In the genomic region with DNA sequence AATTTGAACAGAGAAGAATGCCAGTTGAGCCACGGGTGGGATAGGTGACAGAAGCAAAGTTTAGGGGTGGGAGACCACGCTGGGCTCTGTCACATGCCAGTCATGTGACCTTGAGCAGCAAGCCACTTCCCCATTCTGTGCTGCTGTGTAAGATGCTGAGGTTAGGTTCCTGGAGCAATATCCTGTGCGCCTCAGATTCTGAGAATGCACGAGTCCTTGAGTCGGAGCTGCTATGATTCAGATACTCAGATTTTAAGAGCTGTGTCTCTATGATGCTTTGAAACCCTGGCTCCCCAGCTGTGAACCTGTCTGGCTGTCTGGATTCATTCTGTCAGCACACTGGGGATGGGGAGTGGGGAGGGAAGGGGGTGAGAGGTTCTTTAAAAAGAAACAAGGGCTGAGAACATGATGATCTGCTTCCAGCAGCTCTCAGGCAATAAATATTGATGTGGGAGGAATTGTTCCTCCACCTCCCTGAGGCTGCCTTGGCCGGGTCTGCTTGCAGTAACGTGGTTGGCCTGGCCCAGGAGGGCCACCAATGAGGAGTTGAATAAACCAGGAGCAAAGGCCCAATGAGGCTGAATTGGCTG, we compare ENCODE assay signal across 1 cellular context.
A peak's percentile ranks its signal among the peaks of the same experiment; 100 is the strongest.
TF ChIP-seq lines count a peak whose summit lies in the region.

No MANE protein-coding gene starts in this region.

TF ChIP-seq in K562, 482 proteins besides CTCF, POLR2A, EP300 and RAD21 (continued from another document and continues in another):
- TF ChIP-seq BRD9 (IDR thresholded peaks at IDR 0.05; ENCODE audit: low read depth, partially characterized antibody) (no peak), KLF16 (IDR thresholded peaks at IDR 0.05) (no peak), ZNF584 (CRISPR knock-in tag; IDR thresholded peaks at IDR 0.05; ENCODE audit: low read depth) (no peak), SRSF3 (IDR thresholded peaks at IDR 0.05; ENCODE audit: insufficient read depth, low read length) (no peak), WHSC1 (IDR thresholded peaks at IDR 0.05; ENCODE audit: low read length) (no peak), ZNF384 (IDR thresholded peaks at IDR 0.05; ENCODE audit: low read depth, low read length) (no peak), ATF7 (IDR thresholded peaks at IDR 0.05) (no peak), TAF7 (tag; IDR thresholded peaks at IDR 0.05) (no peak), BHLHE40 (IDR thresholded peaks at IDR 0.05; ENCODE audit: low read length) (peak; percentile 74), ZNF668 (CRISPR knock-in tag; IDR thresholded peaks at IDR 0.05) (no peak), ZNF583 (CRISPR knock-in tag; IDR thresholded peaks at IDR 0.05) (no peak), U2AF1 (optimal IDR thresholded peaks at IDR 0.05; ENCODE audit: low read depth, low read length) (no peak), PHF21A (IDR thresholded peaks at IDR 0.05; ENCODE audit: borderline replicate concordance, low read depth) (no peak), CBFA2T2 (conservative IDR thresholded peaks at IDR 0.05) (peak; percentile 43), ZNF121 (CRISPR knock-in tag; conservative IDR thresholded peaks at IDR 0.05) (no peak)
- TF ChIP-seq, protein P1, sequence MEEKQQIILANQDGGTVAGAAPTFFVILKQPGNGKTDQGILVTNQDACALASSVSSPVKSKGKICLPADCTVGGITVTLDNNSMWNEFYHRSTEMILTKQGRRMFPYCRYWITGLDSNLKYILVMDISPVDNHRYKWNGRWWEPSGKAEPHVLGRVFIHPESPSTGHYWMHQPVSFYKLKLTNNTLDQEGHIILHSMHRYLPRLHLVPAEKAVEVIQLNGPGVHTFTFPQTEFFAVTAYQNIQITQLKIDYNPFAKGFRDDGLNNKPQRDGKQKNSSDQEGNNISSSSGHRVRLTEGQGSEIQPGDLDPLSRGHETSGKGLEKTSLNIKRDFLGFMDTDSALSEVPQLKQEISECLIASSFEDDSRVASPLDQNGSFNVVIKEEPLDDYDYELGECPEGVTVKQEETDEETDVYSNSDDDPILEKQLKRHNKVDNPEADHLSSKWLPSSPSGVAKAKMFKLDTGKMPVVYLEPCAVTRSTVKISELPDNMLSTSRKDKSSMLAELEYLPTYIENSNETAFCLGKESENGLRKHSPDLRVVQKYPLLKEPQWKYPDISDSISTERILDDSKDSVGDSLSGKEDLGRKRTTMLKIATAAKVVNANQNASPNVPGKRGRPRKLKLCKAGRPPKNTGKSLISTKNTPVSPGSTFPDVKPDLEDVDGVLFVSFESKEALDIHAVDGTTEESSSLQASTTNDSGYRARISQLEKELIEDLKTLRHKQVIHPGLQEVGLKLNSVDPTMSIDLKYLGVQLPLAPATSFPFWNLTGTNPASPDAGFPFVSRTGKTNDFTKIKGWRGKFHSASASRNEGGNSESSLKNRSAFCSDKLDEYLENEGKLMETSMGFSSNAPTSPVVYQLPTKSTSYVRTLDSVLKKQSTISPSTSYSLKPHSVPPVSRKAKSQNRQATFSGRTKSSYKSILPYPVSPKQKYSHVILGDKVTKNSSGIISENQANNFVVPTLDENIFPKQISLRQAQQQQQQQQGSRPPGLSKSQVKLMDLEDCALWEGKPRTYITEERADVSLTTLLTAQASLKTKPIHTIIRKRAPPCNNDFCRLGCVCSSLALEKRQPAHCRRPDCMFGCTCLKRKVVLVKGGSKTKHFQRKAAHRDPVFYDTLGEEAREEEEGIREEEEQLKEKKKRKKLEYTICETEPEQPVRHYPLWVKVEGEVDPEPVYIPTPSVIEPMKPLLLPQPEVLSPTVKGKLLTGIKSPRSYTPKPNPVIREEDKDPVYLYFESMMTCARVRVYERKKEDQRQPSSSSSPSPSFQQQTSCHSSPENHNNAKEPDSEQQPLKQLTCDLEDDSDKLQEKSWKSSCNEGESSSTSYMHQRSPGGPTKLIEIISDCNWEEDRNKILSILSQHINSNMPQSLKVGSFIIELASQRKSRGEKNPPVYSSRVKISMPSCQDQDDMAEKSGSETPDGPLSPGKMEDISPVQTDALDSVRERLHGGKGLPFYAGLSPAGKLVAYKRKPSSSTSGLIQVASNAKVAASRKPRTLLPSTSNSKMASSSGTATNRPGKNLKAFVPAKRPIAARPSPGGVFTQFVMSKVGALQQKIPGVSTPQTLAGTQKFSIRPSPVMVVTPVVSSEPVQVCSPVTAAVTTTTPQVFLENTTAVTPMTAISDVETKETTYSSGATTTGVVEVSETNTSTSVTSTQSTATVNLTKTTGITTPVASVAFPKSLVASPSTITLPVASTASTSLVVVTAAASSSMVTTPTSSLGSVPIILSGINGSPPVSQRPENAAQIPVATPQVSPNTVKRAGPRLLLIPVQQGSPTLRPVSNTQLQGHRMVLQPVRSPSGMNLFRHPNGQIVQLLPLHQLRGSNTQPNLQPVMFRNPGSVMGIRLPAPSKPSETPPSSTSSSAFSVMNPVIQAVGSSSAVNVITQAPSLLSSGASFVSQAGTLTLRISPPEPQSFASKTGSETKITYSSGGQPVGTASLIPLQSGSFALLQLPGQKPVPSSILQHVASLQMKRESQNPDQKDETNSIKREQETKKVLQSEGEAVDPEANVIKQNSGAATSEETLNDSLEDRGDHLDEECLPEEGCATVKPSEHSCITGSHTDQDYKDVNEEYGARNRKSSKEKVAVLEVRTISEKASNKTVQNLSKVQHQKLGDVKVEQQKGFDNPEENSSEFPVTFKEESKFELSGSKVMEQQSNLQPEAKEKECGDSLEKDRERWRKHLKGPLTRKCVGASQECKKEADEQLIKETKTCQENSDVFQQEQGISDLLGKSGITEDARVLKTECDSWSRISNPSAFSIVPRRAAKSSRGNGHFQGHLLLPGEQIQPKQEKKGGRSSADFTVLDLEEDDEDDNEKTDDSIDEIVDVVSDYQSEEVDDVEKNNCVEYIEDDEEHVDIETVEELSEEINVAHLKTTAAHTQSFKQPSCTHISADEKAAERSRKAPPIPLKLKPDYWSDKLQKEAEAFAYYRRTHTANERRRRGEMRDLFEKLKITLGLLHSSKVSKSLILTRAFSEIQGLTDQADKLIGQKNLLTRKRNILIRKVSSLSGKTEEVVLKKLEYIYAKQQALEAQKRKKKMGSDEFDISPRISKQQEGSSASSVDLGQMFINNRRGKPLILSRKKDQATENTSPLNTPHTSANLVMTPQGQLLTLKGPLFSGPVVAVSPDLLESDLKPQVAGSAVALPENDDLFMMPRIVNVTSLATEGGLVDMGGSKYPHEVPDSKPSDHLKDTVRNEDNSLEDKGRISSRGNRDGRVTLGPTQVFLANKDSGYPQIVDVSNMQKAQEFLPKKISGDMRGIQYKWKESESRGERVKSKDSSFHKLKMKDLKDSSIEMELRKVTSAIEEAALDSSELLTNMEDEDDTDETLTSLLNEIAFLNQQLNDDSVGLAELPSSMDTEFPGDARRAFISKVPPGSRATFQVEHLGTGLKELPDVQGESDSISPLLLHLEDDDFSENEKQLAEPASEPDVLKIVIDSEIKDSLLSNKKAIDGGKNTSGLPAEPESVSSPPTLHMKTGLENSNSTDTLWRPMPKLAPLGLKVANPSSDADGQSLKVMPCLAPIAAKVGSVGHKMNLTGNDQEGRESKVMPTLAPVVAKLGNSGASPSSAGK (IDR thresholded peaks at IDR 0.05), result no peak
- TF ChIP-seq, protein P2, sequence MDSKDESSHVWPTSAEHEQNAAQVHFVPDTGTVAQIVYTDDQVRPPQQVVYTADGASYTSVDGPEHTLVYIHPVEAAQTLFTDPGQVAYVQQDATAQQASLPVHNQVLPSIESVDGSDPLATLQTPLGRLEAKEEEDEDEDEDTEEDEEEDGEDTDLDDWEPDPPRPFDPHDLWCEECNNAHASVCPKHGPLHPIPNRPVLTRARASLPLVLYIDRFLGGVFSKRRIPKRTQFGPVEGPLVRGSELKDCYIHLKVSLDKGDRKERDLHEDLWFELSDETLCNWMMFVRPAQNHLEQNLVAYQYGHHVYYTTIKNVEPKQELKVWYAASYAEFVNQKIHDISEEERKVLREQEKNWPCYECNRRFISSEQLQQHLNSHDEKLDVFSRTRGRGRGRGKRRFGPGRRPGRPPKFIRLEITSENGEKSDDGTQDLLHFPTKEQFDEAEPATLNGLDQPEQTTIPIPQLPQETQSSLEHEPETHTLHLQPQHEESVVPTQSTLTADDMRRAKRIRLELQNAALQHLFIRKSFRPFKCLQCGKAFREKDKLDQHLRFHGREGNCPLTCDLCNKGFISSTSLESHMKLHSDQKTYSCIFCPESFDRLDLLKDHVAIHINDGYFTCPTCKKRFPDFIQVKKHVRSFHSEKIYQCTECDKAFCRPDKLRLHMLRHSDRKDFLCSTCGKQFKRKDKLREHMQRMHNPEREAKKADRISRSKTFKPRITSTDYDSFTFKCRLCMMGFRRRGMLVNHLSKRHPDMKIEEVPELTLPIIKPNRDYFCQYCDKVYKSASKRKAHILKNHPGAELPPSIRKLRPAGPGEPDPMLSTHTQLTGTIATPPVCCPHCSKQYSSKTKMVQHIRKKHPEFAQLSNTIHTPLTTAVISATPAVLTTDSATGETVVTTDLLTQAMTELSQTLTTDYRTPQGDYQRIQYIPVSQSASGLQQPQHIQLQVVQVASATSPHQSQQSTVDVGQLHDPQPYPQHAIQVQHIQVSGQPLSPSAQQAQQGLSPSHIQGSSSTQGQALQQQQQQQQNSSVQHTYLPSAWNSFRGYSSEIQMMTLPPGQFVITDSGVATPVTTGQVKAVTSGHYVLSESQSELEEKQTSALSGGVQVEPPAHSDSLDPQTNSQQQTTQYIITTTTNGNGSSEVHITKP (IDR thresholded peaks at IDR 0.05; ENCODE audit: partially characterized antibody), result no peak
- TF ChIP-seq, protein P3, sequence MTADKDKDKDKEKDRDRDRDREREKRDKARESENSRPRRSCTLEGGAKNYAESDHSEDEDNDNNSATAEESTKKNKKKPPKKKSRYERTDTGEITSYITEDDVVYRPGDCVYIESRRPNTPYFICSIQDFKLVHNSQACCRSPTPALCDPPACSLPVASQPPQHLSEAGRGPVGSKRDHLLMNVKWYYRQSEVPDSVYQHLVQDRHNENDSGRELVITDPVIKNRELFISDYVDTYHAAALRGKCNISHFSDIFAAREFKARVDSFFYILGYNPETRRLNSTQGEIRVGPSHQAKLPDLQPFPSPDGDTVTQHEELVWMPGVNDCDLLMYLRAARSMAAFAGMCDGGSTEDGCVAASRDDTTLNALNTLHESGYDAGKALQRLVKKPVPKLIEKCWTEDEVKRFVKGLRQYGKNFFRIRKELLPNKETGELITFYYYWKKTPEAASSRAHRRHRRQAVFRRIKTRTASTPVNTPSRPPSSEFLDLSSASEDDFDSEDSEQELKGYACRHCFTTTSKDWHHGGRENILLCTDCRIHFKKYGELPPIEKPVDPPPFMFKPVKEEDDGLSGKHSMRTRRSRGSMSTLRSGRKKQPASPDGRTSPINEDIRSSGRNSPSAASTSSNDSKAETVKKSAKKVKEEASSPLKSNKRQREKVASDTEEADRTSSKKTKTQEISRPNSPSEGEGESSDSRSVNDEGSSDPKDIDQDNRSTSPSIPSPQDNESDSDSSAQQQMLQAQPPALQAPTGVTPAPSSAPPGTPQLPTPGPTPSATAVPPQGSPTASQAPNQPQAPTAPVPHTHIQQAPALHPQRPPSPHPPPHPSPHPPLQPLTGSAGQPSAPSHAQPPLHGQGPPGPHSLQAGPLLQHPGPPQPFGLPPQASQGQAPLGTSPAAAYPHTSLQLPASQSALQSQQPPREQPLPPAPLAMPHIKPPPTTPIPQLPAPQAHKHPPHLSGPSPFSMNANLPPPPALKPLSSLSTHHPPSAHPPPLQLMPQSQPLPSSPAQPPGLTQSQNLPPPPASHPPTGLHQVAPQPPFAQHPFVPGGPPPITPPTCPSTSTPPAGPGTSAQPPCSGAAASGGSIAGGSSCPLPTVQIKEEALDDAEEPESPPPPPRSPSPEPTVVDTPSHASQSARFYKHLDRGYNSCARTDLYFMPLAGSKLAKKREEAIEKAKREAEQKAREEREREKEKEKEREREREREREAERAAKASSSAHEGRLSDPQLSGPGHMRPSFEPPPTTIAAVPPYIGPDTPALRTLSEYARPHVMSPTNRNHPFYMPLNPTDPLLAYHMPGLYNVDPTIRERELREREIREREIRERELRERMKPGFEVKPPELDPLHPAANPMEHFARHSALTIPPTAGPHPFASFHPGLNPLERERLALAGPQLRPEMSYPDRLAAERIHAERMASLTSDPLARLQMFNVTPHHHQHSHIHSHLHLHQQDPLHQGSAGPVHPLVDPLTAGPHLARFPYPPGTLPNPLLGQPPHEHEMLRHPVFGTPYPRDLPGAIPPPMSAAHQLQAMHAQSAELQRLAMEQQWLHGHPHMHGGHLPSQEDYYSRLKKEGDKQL (CRISPR knock-in tag; IDR thresholded peaks at IDR 0.05; ENCODE audit: borderline replicate concordance), result no peak
- TF ChIP-seq, protein P4, sequence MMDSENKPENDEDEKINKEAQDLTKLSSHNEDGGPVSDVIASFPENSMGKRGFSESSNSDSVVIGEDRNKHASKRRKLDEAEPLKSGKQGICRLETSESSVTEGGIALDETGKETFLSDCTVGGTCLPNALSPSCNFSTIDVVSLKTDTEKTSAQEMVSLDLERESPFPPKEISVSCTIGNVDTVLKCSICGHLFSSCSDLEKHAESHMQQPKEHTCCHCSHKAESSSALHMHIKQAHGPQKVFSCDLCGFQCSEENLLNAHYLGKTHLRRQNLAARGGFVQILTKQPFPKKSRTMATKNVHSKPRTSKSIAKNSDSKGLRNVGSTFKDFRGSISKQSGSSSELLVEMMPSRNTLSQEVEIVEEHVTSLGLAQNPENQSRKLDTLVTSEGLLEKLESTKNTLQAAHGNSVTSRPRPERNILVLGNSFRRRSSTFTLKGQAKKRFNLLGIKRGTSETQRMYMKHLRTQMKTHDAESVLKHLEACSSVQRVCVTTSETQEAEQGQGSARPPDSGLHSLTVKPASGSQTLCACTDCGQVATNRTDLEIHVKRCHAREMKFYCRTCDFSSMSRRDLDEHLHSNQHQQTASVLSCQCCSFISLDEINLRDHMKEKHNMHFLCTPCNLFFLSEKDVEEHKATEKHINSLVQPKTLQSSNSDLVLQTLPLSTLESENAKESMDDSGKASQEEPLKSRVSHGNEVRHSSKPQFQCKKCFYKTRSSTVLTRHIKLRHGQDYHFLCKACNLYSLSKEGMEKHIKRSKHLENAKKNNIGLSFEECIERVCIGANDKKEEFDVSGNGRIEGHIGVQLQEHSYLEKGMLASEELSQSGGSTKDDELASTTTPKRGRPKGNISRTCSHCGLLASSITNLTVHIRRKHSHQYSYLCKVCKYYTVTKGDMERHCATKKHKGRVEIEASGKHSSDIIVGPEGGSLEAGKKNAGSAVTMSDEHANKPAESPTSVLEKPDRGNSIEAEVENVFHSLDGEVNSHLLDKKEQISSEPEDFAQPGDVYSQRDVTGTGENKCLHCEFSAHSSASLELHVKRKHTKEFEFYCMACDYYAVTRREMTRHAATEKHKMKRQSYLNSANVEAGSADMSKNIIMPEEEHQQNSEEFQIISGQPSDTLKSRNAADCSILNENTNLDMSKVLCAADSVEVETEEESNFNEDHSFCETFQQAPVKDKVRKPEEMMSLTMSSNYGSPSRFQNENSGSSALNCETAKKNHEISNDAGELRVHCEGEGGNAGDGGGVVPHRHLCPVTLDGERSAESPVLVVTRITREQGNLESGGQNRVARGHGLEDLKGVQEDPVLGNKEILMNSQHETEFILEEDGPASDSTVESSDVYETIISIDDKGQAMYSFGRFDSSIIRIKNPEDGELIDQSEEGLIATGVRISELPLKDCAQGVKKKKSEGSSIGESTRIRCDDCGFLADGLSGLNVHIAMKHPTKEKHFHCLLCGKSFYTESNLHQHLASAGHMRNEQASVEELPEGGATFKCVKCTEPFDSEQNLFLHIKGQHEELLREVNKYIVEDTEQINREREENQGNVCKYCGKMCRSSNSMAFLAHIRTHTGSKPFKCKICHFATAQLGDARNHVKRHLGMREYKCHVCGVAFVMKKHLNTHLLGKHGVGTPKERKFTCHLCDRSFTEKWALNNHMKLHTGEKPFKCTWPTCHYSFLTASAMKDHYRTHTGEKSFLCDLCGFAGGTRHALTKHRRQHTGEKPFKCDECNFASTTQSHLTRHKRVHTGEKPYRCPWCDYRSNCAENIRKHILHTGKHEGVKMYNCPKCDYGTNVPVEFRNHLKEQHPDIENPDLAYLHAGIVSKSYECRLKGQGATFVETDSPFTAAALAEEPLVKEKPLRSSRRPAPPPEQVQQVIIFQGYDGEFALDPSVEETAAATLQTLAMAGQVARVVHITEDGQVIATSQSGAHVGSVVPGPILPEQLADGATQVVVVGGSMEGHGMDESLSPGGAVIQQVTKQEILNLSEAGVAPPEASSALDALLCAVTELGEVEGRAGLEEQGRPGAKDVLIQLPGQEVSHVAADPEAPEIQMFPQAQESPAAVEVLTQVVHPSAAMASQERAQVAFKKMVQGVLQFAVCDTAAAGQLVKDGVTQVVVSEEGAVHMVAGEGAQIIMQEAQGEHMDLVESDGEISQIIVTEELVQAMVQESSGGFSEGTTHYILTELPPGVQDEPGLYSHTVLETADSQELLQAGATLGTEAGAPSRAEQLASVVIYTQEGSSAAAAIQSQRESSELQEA (IDR thresholded peaks at IDR 0.05; ENCODE audit: low read depth), result no peak
